8 cellular contexts compared by ENCODE assay signal in genomic region chr10:93993782-93994668, GRCh38. TPM values are rescaled to one million over a fixed set of nuclear protein-coding genes. Genes with fewer than 3 reads are reported as not detected.
A peak's percentile ranks its signal among the peaks of the same experiment; 100 is the strongest.
DNase-seq lines count a peak whose midpoint lies in the region; ATAC-seq and TF ChIP-seq lines count a peak whose summit lies in the region.

TSS of gene PLCE1 (plus strand) at chr10:93993931. CDS start at chr10:94031047, 37,116 bp downstream.

- H3K36me3 Mint-ChIP-seq in T-helper 2 cell treated with Interferon-gamma antibody and Interleukin-4, amounts not matched to agents 5 μg/mL and 100 μg/mL, for 36 hours (ENCODE audit: low read depth): no peaks in the 10 kb centered on the region

- intact Hi-C loops in aorta (cut with DNase I): loop anchor here (5.0 to 10.0 kb wide), 3 partner anchors 61 to 231 kb away; no protein-coding TSS in a partner anchor

- H3K36me3 ChIP-seq in aorta (ENCODE audit: control insufficient read depth in 1 of 2, insufficient read depth in 2 of 2, low read length in 1 of 2): no peaks in the 10 kb centered on the region

- H3K27me3 Mint-ChIP-seq in T-helper 2 cell treated with Interferon-gamma antibody and Interleukin-4, amounts not matched to agents 5 μg/mL and 100 μg/mL, for 36 hours (ENCODE audit: low read depth): peaks cover 60% of the 10 kb centered on the region

- H3K4me3 Mint-ChIP-seq in T-helper 2 cell treated with Interferon-gamma antibody and Interleukin-4, amounts not matched to agents 5 μg/mL and 100 μg/mL, for 36 hours: peak within 1 kb of the TSS; percentile 45

- H3K4me3 ChIP-seq in fibroblast of mammary gland (ENCODE audit: control insufficient read depth, low read depth, low read length) (peak within 1 kb of the TSS; percentile 65), aorta (ENCODE audit: low read length in 2 of 2) (peak within 1 kb of the TSS; percentile 28 to 59)

- H3K27ac ChIP-seq in aorta (ENCODE audit: low read depth in 1 of 2, low read length in 2 of 2): peak within 1 kb of the TSS in 1 of 2 donors; percentile 12

- no peaks in the 10 kb centered on the region for H3K27me3 ChIP-seq in aorta (ENCODE audit: control insufficient read depth in 1 of 2, insufficient read depth in 2 of 2, low read length in 1 of 2)

- H3K9me3 Mint-ChIP-seq in T-helper 2 cell treated with Interferon-gamma antibody and Interleukin-4, amounts not matched to agents 5 μg/mL and 100 μg/mL, for 36 hours: no peaks in the 10 kb centered on the region

- DNase-seq in NCI-H524 (lab: John Stamatoyannopoulos, UW) (peak; percentile 8 to 55), NCI-H524 treated with DMSO at 0.1 percent for 48 hours (lab: John Stamatoyannopoulos, UW) (no peak), fibroblast of mammary gland (ENCODE audit: low read depth) (peak; percentile 20), myocyte (ENCODE audit: low read depth) (peak; percentile 75), aorta (peak; percentile 73 to 88)
- no peak for DNase-seq in T-helper 2 cell treated with Interferon-gamma antibody and Interleukin-4, amounts not matched to agents 5 μg/mL and 100 μg/mL, for 36 hours (ENCODE audit: low spot score)

- no peaks in the 10 kb centered on the region for H3K9me3 ChIP-seq in aorta (ENCODE audit: control insufficient read depth, low read length)

- H3K4me1 ChIP-seq in aorta (ENCODE audit: control insufficient read depth in 1 of 2, insufficient read depth in 2 of 2, low read length in 2 of 2): no peaks in the 10 kb centered on the region

- no peaks in the 10 kb centered on the region for H3K4me1 Mint-ChIP-seq in T-helper 2 cell treated with Interferon-gamma antibody and Interleukin-4, amounts not matched to agents 5 μg/mL and 100 μg/mL, for 36 hours (ENCODE audit: low read depth)

- 1% methylated on average over 61 to 92 of the region's 92 CpGs for WGBS in aorta, 2 donors

- ATAC-seq in HG03432 (IDR thresholded peaks at IDR 0.05; ENCODE audit: unreplicated experiment): peak; percentile 88
- peak; percentile 81 for ATAC-seq in aorta (ENCODE audit: low FRiP score)
- ATAC-seq in GM21367 (IDR thresholded peaks at IDR 0.05; ENCODE audit: unreplicated experiment): no peak

- no peak for TF ChIP-seq CTCF in fibroblast of mammary gland (conservative IDR thresholded peaks at IDR 0.05; ENCODE audit: control insufficient read depth, insufficient read depth, low read depth, low read length)

- H3K27ac Mint-ChIP-seq in T-helper 2 cell treated with Interferon-gamma antibody and Interleukin-4, amounts not matched to agents 5 μg/mL and 100 μg/mL, for 36 hours: no peak within 1 kb of the TSS

RNA-seq across cellular contexts. Expression of gene PLCE1, which starts in this region (rescaled TPM):
- total RNA-seq in myocyte: 17.1 and 19.9 TPM in 2 replicates
- polyA plus RNA-seq in myocyte (2012): 9.0 TPM
- total RNA-seq in aorta: 10 to 100 TPM; 14.7 to 16.6 TPM
- polyA plus RNA-seq in aorta: 1 to 10 TPM; 1.5 to 6.7 TPM

Comparison
In these comparisons a context has a peak if more than half of its experiments do, and no peak if none do; other contexts are left out.
1. DNase-seq: peak in NCI-H524 (2 of 2), fibroblast of mammary gland (single experiment), myocyte (single experiment) and aorta (2 of 2); none in NCI-H524 treated with DMSO at 0.1 percent for 48 hours (single experiment) and T-helper 2 cell treated with Interferon-gamma antibody and Interleukin-4, amounts not matched to agents 5 μg/mL and 100 μg/mL, for 36 hours (single experiment).